Comparison of ENCODE assay signal across 27 cellular contexts in the genomic region with DNA sequence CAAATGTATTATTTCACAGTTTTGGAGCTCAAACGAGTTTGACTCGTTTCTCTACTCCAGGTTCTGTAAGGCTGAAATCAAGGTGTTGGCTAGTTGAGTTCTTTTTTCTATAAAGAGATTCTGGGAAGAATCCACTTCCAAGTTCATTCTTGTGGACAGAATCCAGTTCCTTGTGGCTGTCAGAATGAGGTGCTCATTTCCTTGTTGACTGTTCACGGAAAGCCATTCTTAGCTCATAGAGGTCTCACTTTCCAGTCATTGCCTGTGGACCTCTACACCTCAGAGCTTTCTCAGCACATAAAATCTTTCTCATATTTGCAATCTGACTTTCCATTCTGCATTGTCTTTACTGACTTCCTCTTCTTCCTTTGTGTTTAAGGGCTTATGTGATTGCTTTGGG.
"Had no signal": no experiment of that assay in that cellular context is flagged by ENCODE, and none has a peak within 500 bp of the region (broad histone marks: within the 10 kb centered on the region; RNA-seq: fewer than 3 reads in every experiment).

No MANE protein-coding gene starts in this region.

- H3K36me3 ChIP-seq: neural progenitor cell, ovary, right lobe of liver, sigmoid colon, stomach, thoracic aorta, thyroid gland, tibial nerve, upper lobe of left lung, vagina had no signal

- H3K4me1 ChIP-seq: neural progenitor cell, parathyroid adenoma, psoas muscle, right lobe of liver, sigmoid colon, stomach, thyroid gland, tibial nerve, upper lobe of left lung, vagina had no signal

- H3K9me3 ChIP-seq: ovary, psoas muscle, right lobe of liver, sigmoid colon, stomach, thoracic aorta, thyroid gland, tibial nerve, upper lobe of left lung, vagina had no signal

- H3K4me2 ChIP-seq: neural progenitor cell had no signal

- ATAC-seq: psoas muscle; right cardiac atrium; right lobe of liver; stimulated activated effector memory CD8-positive, alpha-beta T cell treated with anti-CD3 and anti-CD28 coated beads, Interleukin-12 subunit alpha, Interleukin-12 subunit beta, amount 100 ng/mL, for 72 hours; stimulated activated naive B cell treated with anti-CD40 and anti-IgM and Interleukin-4, amounts not matched to agents 10 μg/mL and 1 μg/mL and 100 μg/mL, for 72 hours had no signal

- H3K4me3 ChIP-seq: neural progenitor cell, ovary, psoas muscle, right lobe of liver, sigmoid colon, stomach, thoracic aorta, thyroid gland, tibial nerve, upper lobe of left lung, vagina had no signal

- H3K4me3 Mint-ChIP-seq: nephron; neural progenitor cell; stimulated activated effector memory CD8-positive, alpha-beta T cell treated with anti-CD3 and anti-CD28 coated beads, Interleukin-12 subunit alpha, Interleukin-12 subunit beta, amount 100 ng/mL, for 72 hours; stimulated activated naive B cell treated with anti-CD40 and anti-IgM and Interleukin-4, amounts not matched to agents 10 μg/mL and 1 μg/mL and 100 μg/mL, for 72 hours; stimulated activated naive CD8-positive, alpha-beta T cell treated with anti-CD3 and anti-CD28 coated beads, Interleukin-15, Interleukin-2, amounts not matched to agents 100 ng/mL and 50 ng/mL, for 24 hours had no signal

- H3K27me3 Mint-ChIP-seq: progenitor cell of endocrine pancreas; stimulated activated naive CD8-positive, alpha-beta T cell treated with anti-CD3 and anti-CD28 coated beads, Interleukin-15, Interleukin-2, amounts not matched to agents 100 ng/mL and 50 ng/mL, for 24 hours had no signal

- H3K36me3 Mint-ChIP-seq: neural progenitor cell; stimulated activated effector memory CD8-positive, alpha-beta T cell treated with anti-CD3 and anti-CD28 coated beads, Interleukin-12 subunit alpha, Interleukin-12 subunit beta, amount 100 ng/mL, for 72 hours; stimulated activated naive B cell treated with anti-CD40 and anti-IgM and Interleukin-4, amounts not matched to agents 10 μg/mL and 1 μg/mL and 100 μg/mL, for 72 hours had no signal

- H3K9me3 Mint-ChIP-seq: neural progenitor cell; stimulated activated effector memory CD8-positive, alpha-beta T cell treated with anti-CD3 and anti-CD28 coated beads, Interleukin-12 subunit alpha, Interleukin-12 subunit beta, amount 100 ng/mL, for 72 hours; stimulated activated naive CD8-positive, alpha-beta T cell treated with anti-CD3 and anti-CD28 coated beads, Interleukin-15, Interleukin-2, amounts not matched to agents 100 ng/mL and 50 ng/mL, for 24 hours had no signal

- H3K79me2 ChIP-seq: parathyroid adenoma had no signal

- H3K27me3 ChIP-seq: neural progenitor cell, ovary, right lobe of liver, sigmoid colon, stomach, thyroid gland, tibial nerve, upper lobe of left lung, vagina had no signal

- H2AFZ ChIP-seq: neural progenitor cell, parathyroid adenoma had no signal

- DNase-seq: occipital lobe; ovary; posterior cingulate gyrus; psoas muscle; right cardiac atrium; right lobe of liver; sigmoid colon; small intestine; stimulated activated CD4-positive, alpha-beta T cell treated with anti-CD3 and anti-CD28 coated beads, Interleukin-15, amount 100 ng/mL, for 24 hours; stimulated activated CD4-positive, alpha-beta T cell treated with anti-CD3 and anti-CD28 coated beads, Interleukin-2, amount 100 ng/mL, for 24 hours; stimulated activated CD4-positive, alpha-beta T cell treated with anti-CD3 and anti-CD28 coated beads, Interleukin-2, amount 100 ng/mL, for 48 hours; stimulated activated CD4-positive, alpha-beta T cell treated with anti-CD3 and anti-CD28 coated beads, Interleukin-4, amount 100 ng/mL, for 24 hours; stimulated activated naive B cell treated with anti-CD40 and anti-IgM and Interleukin-4, amounts not matched to agents 10 μg/mL and 1 μg/mL and 100 μg/mL, for 72 hours; stimulated activated naive CD4-positive, alpha-beta T cell treated with Interleukin-2 at 50 U/mL for 16 hours; stomach; thyroid gland; upper lobe of left lung had no signal

- H3K27ac ChIP-seq: neural progenitor cell, ovary, parathyroid adenoma, psoas muscle, right lobe of liver, sigmoid colon, stomach, thoracic aorta, thyroid gland, tibial nerve, upper lobe of left lung, vagina had no signal

- H3K27ac Mint-ChIP-seq: nephron; neural progenitor cell; progenitor cell of endocrine pancreas; stimulated activated effector memory CD8-positive, alpha-beta T cell treated with anti-CD3 and anti-CD28 coated beads, Interleukin-12 subunit alpha, Interleukin-12 subunit beta, amount 100 ng/mL, for 72 hours; stimulated activated naive B cell treated with anti-CD40 and anti-IgM and Interleukin-4, amounts not matched to agents 10 μg/mL and 1 μg/mL and 100 μg/mL, for 72 hours; stimulated activated naive CD8-positive, alpha-beta T cell treated with anti-CD3 and anti-CD28 coated beads, Interleukin-15, Interleukin-2, amounts not matched to agents 100 ng/mL and 50 ng/mL, for 24 hours had no signal

- FAIRE-seq: small intestine, urothelium cell line had no signal

- H3K4me1 Mint-ChIP-seq: nephron; neural progenitor cell; stimulated activated naive B cell treated with anti-CD40 and anti-IgM and Interleukin-4, amounts not matched to agents 10 μg/mL and 1 μg/mL and 100 μg/mL, for 72 hours had no signal

- H3K9ac ChIP-seq: neural progenitor cell, parathyroid adenoma had no signal
